ENCODE assay signal across 35 cellular contexts in the genomic region with DNA sequence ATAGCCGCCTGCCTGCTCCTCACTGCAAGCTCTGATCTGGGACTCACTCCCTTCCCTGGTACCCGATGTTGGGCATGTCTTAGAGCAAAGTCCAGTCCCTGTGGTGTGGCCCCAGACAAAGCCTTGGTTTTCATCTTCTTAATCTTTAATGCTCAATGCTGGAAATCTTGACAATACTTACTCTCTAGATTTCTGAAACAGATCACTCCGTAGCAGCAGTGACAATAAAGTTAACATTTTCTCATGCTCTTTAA.
"Had no signal": no experiment of that assay in that cellular context is flagged by ENCODE, and none has a peak within 500 bp of the region (broad histone marks: within the 10 kb centered on the region; RNA-seq: fewer than 3 reads in every experiment).

No MANE protein-coding gene starts in this region.

- DNase-seq: activated B cell treated with CpG ODN at 0.5 μM for 24 hours; activated CD4-positive, alpha-beta T cell treated with anti-CD3 and anti-CD28 coated beads for 48 hours; activated CD4-positive, alpha-beta T cell treated with anti-CD3 and anti-CD28 coated beads, Interleukin-2, amount 50 U/mL, for 1 hour; activated CD4-positive, alpha-beta T cell treated with anti-CD3 and anti-CD28 coated beads, Interleukin-2, amount 50 U/mL, for 48 hours; activated CD8-positive, alpha-beta memory T cell treated with anti-CD3 and anti-CD28 coated beads for 24 hours; activated CD8-positive, alpha-beta memory T cell treated with anti-CD3 and anti-CD28 coated beads, Interleukin-2, amount 50 U/mL, for 4 hours; activated CD8-positive, alpha-beta T cell treated with anti-CD3 and anti-CD28 coated beads for 36 hours; activated gamma-delta T cell; activated naive CD4-positive, alpha-beta T cell; activated naive CD4-positive, alpha-beta T cell treated with anti-CD3 and anti-CD28 coated beads, Interleukin-2, amount 10 ng/mL, durations not matched to agents 7 days and 5 days; activated T-cell treated with anti-CD3 and anti-CD28 coated beads for 4 hours; activated T-cell treated with anti-CD3 and anti-CD28 coated beads, Interleukin-2, amount 50 U/mL, for 24 hours; activated T-cell treated with anti-CD3 and anti-CD28 coated beads, Interleukin-2, amount 50 U/mL, for 72 hours; amniotic stem cell; anterior cingulate cortex; brain microvascular endothelial cell; central memory CD4-positive, alpha-beta T cell; cerebellar nuclear complex; dorsolateral prefrontal cortex; effector CD4-positive, alpha-beta T cell; effector memory CD8-positive, alpha-beta T cell; erythroblast; foreskin keratinocyte; gastrocnemius medialis; glutamatergic neuron; heart left ventricle; SW 1271; T-helper 1 cell; T-helper 17 cell; T1000; WERI-Rb-1 had no signal

- H3K9me3 Mint-ChIP-seq: activated T-cell treated with anti-CD3 and anti-CD28 coated beads, Interleukin-2, amount 50 U/mL, for 24 hours; activated T-cell treated with anti-CD3 and anti-CD28 coated beads, Interleukin-2, amount 50 U/mL, for 72 hours had no signal

- ATAC-seq: activated CD4-positive, CD25-positive, alpha-beta regulatory T cell treated with anti-CD3 and anti-CD28 coated beads, Interleukin-2, amount 50 U/mL, for 24 hours; activated CD8-positive, alpha-beta T cell treated with anti-CD3 and anti-CD28 coated beads for 36 hours; activated naive CD4-positive, alpha-beta T cell treated with anti-CD3 and anti-CD28 coated beads, Interleukin-2, amount 50 U/mL, for 72 hours; activated T-cell treated with anti-CD3 and anti-CD28 coated beads, Interleukin-2, amount 50 U/mL, for 72 hours; effector memory CD8-positive, alpha-beta T cell; foreskin keratinocyte; gastrocnemius medialis; heart left ventricle; T-helper 17 cell had no signal

- H3K36me3 Mint-ChIP-seq: activated naive CD4-positive, alpha-beta T cell treated with anti-CD3 and anti-CD28 coated beads, Interleukin-2, amount 10 ng/mL, durations not matched to agents 7 days and 5 days; activated naive CD4-positive, alpha-beta T cell treated with anti-CD3 and anti-CD28 coated beads, Interleukin-2, amount 50 U/mL, for 72 hours had no signal

- H3K4me1 Mint-ChIP-seq: activated B cell treated with CpG ODN at 0.5 μM for 24 hours; activated naive CD4-positive, alpha-beta T cell treated with anti-CD3 and anti-CD28 coated beads, Interleukin-2, amount 10 ng/mL, durations not matched to agents 7 days and 5 days; T-helper 17 cell had no signal

- H3K4me3 Mint-ChIP-seq: activated B cell treated with CpG ODN at 0.5 μM for 24 hours; activated CD8-positive, alpha-beta T cell treated with anti-CD3 and anti-CD28 coated beads for 36 hours; activated naive CD4-positive, alpha-beta T cell treated with anti-CD3 and anti-CD28 coated beads, Interleukin-2, amount 10 ng/mL, durations not matched to agents 7 days and 5 days; activated T-cell treated with anti-CD3 and anti-CD28 coated beads, Interleukin-2, amount 50 U/mL, for 24 hours; activated T-cell treated with anti-CD3 and anti-CD28 coated beads, Interleukin-2, amount 50 U/mL, for 72 hours; dendritic cell treated with granulocyte-macrophage colony-stimulating factor and Interleukin-4, amounts not matched to agents 40 ng/mL and 50 ng/mL, for 4 days; effector memory CD8-positive, alpha-beta T cell; T-helper 17 cell; T-helper 2 cell treated with Interferon-gamma antibody and Interleukin-4, amounts not matched to agents 5 μg/mL and 100 μg/mL, for 36 hours had no signal

- H3K27me3 Mint-ChIP-seq: activated B cell treated with CpG ODN at 0.5 μM for 24 hours; activated CD8-positive, alpha-beta T cell treated with anti-CD3 and anti-CD28 coated beads for 36 hours; activated naive CD4-positive, alpha-beta T cell treated with anti-CD3 and anti-CD28 coated beads, Interleukin-2, amount 10 ng/mL, durations not matched to agents 7 days and 5 days; activated T-cell treated with anti-CD3 and anti-CD28 coated beads, Interleukin-2, amount 50 U/mL, for 24 hours; dendritic cell treated with granulocyte-macrophage colony-stimulating factor and Interleukin-4, amounts not matched to agents 40 ng/mL and 50 ng/mL, for 4 days; effector memory CD8-positive, alpha-beta T cell; T-helper 17 cell had no signal

- H3K27ac Mint-ChIP-seq: activated B cell treated with CpG ODN at 0.5 μM for 24 hours; activated CD8-positive, alpha-beta T cell treated with anti-CD3 and anti-CD28 coated beads for 36 hours; activated naive CD4-positive, alpha-beta T cell treated with anti-CD3 and anti-CD28 coated beads, Interleukin-2, amount 10 ng/mL, durations not matched to agents 7 days and 5 days; activated T-cell treated with anti-CD3 and anti-CD28 coated beads, Interleukin-2, amount 50 U/mL, for 24 hours; activated T-cell treated with anti-CD3 and anti-CD28 coated beads, Interleukin-2, amount 50 U/mL, for 72 hours; dendritic cell treated with granulocyte-macrophage colony-stimulating factor and Interleukin-4, amounts not matched to agents 40 ng/mL and 50 ng/mL, for 4 days; effector memory CD8-positive, alpha-beta T cell; T-helper 17 cell; T-helper 2 cell treated with Interferon-gamma antibody and Interleukin-4, amounts not matched to agents 5 μg/mL and 100 μg/mL, for 36 hours had no signal
